Comparison of ENCODE assay signal across 33 cellular contexts in genomic region chr10:13559124-13559700, GRCh38. TPM values are rescaled to one million over a fixed set of nuclear protein-coding genes. Genes with fewer than 3 reads are reported as not detected.
"Had no signal": no experiment of that assay in that cellular context is flagged by ENCODE, and none has a peak within 500 bp of the region (broad histone marks: within the 10 kb centered on the region; RNA-seq: fewer than 3 reads in every experiment).

No MANE protein-coding gene starts in this region.

- H3K36me3 Mint-ChIP-seq: activated CD4-positive, alpha-beta memory T cell treated with anti-CD3 and anti-CD28 coated beads for 36 hours; mesothelial cell of epicardium; naive B cell had no signal

- FAIRE-seq: keratinocyte, TTC549, urothelium cell line had no signal

- H3K27ac Mint-ChIP-seq: activated CD4-positive, alpha-beta memory T cell treated with anti-CD3 and anti-CD28 coated beads for 36 hours; activated CD4-positive, alpha-beta T cell treated with anti-CD3 and anti-CD28 coated beads, Interleukin-2, amount 10 ng/mL, durations not matched to agents 24 days and 14 days; activated naive CD4-positive, alpha-beta T cell treated with anti-CD3 and anti-CD28 coated beads, Interleukin-2, amount 50 U/mL, for 72 hours; activated T-cell treated with anti-CD3 and anti-CD28 coated beads, Interleukin-2, amount 50 U/mL, for 24 hours; activated T-helper 17 cell treated with anti-CD3 and anti-CD28 coated beads, Interleukin-2, amount 50 U/mL, for 72 hours; effector memory CD8-positive, alpha-beta T cell; mesothelial cell of epicardium; naive B cell; nephron progenitor cell; progenitor cell of endocrine pancreas had no signal

- H3K36me3 ChIP-seq: cardiac muscle cell, neutrophil, ovary, WERI-Rb-1 had no signal

- DNase-seq: activated CD4-positive, alpha-beta memory T cell treated with anti-CD3 and anti-CD28 coated beads for 36 hours; activated CD4-positive, alpha-beta T cell treated with anti-CD3 and anti-CD28 coated beads, Interleukin-2, amount 10 ng/mL, durations not matched to agents 24 days and 14 days; activated CD8-positive, alpha-beta memory T cell treated with anti-CD3 and anti-CD28 coated beads, Interleukin-2, amount 50 U/mL, for 48 hours; activated T-cell treated with anti-CD3 and anti-CD28 coated beads, Interleukin-2, amount 50 U/mL, for 24 hours; dorsolateral prefrontal cortex; effector memory CD8-positive, alpha-beta T cell; erythroblast; head of caudate nucleus; hippocampal formation; left colon; naive B cell; nephron progenitor cell; ovary; retina; stimulated activated CD4-positive, alpha-beta T cell treated with anti-CD3 and anti-CD28 coated beads, Interleukin-12 subunit alpha, Interleukin-12 subunit beta, amount 100 ng/mL, for 4 hours; stimulated activated CD4-positive, alpha-beta T cell treated with anti-CD3 and anti-CD28 coated beads, Interleukin-4, amount 100 ng/mL, for 1 hour; stimulated activated naive CD8-positive, alpha-beta T cell treated with anti-CD3 and anti-CD28 coated beads, Interleukin-15, Interleukin-2, amounts not matched to agents 100 U/mL and 50 U/mL, for 24 hours; T-helper 9 cell; testis; WERI-Rb-1 had no signal

- H3K4me3 ChIP-seq: cardiac muscle cell, coronary artery, dorsolateral prefrontal cortex, ovary, skin epidermis, testis had no signal

- H3K27me3 ChIP-seq: cardiac muscle cell, dorsolateral prefrontal cortex, neutrophil, ovary, testis had no signal

- H3K9me3 ChIP-seq: neutrophil, ovary, testis had no signal

- ATAC-seq: activated CD4-positive, CD25-positive, alpha-beta regulatory T cell treated with anti-CD3 and anti-CD28 coated beads, Interleukin-2, amount 50 U/mL, for 24 hours; activated naive CD4-positive, alpha-beta T cell treated with anti-CD3 and anti-CD28 coated beads, Interleukin-2, amount 50 U/mL, for 72 hours; activated T-helper 17 cell treated with anti-CD3 and anti-CD28 coated beads, Interleukin-2, amount 50 U/mL, for 72 hours; effector memory CD8-positive, alpha-beta T cell; left colon; sciatic nerve; stimulated activated naive CD8-positive, alpha-beta T cell treated with anti-CD3 and anti-CD28 coated beads, Interleukin-15, Interleukin-2, amounts not matched to agents 100 U/mL and 50 U/mL, for 24 hours had no signal

- H3K27ac ChIP-seq: cardiac muscle cell, coronary artery, dorsolateral prefrontal cortex, neutrophil, ovary, skin epidermis, testis, WERI-Rb-1 had no signal

- H3K4me3 Mint-ChIP-seq: activated CD4-positive, alpha-beta memory T cell treated with anti-CD3 and anti-CD28 coated beads for 36 hours; activated CD4-positive, alpha-beta T cell treated with anti-CD3 and anti-CD28 coated beads, Interleukin-2, amount 10 ng/mL, durations not matched to agents 24 days and 14 days; activated T-cell treated with anti-CD3 and anti-CD28 coated beads, Interleukin-2, amount 50 U/mL, for 24 hours; activated T-helper 17 cell treated with anti-CD3 and anti-CD28 coated beads, Interleukin-2, amount 50 U/mL, for 72 hours; effector memory CD8-positive, alpha-beta T cell; mesothelial cell of epicardium; naive B cell; nephron progenitor cell had no signal

- H3K4me1 Mint-ChIP-seq: activated T-helper 17 cell treated with anti-CD3 and anti-CD28 coated beads, Interleukin-2, amount 50 U/mL, for 72 hours had no signal

- H3K4me1 ChIP-seq: testis had no signal

- H3K9me3 Mint-ChIP-seq: activated CD4-positive, alpha-beta memory T cell treated with anti-CD3 and anti-CD28 coated beads for 36 hours; activated CD4-positive, alpha-beta T cell treated with anti-CD3 and anti-CD28 coated beads, Interleukin-2, amount 10 ng/mL, durations not matched to agents 24 days and 14 days; activated naive CD4-positive, alpha-beta T cell treated with anti-CD3 and anti-CD28 coated beads, Interleukin-2, amount 50 U/mL, for 72 hours; activated T-cell treated with anti-CD3 and anti-CD28 coated beads, Interleukin-2, amount 50 U/mL, for 24 hours; activated T-helper 17 cell treated with anti-CD3 and anti-CD28 coated beads, Interleukin-2, amount 50 U/mL, for 72 hours; effector memory CD8-positive, alpha-beta T cell had no signal

RNA-seq across cellular contexts. Expression of gene BEND7, which starts 30.4 kb away (rescaled TPM):
- total RNA-seq: activated CD4-positive, alpha-beta memory T cell treated with anti-CD3 and anti-CD28 coated beads for 36 hours; activated CD4-positive, alpha-beta T cell treated with anti-CD3 and anti-CD28 coated beads, Interleukin-2, amount 10 ng/mL, durations not matched to agents 24 days and 14 days; activated naive CD4-positive, alpha-beta T cell treated with anti-CD3 and anti-CD28 coated beads, Interleukin-2, amount 50 U/mL, for 72 hours; activated T-helper 17 cell treated with anti-CD3 and anti-CD28 coated beads, Interleukin-2, amount 50 U/mL, for 72 hours had no signal
